Comparison of ENCODE assay signal across 1 cellular context in the genomic region with DNA sequence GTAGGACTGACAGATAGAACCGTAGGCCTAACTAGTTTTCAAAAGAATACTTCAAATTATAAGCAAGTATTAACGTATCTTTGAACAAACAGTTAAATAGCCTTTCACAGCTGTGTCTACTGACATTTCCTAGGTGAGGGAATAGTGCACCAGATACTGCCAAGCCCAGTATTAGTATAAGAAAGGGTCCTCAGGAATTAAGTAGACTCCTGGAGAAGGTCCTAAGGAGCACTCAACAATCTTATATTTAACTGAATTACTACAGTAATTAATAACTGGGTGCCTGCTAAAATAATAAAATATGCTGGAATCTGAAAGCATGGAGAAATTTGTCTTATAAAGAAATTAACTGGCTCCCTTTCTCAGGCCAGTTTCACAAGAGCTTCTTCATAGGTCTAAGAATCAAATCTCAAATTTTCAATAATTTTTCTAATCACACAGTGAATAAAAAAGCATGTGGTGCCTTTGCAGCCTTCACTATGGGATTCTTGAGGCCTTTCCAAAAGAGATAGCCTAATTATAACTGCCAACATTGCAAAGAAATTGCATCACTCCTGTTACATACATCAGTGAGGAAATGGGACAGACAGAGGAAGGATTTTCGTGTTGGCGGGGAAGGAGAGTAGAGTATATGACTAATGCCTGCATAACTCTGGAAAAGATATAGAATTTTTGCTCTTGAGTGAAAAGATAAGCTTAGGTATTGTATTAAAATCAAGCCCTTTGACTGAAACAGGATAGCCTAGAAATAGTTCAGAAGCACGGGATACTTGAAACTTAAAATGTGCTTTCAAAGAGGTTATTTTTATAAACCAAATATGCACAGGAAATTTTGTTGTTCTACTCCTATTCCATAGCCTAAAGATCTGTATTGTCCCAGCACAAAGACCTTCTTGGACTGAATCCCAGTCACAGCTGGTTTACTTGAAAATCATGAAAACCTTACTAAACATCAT.
TF ChIP-seq lines count a peak whose summit lies in the region.

No MANE protein-coding gene starts in this region.

TF ChIP-seq in HEK293, 187 proteins besides CTCF, POLR2A, EP300 and RAD21 (continued from another document):
- TF ChIP-seq HOXC10 (CRISPR knock-in tag; IDR thresholded peaks at IDR 0.05) (no peak), ZNF660 (tag by site-specific recombination; IDR thresholded peaks at IDR 0.05) (peak; percentile 58; the same call in 1 of the 2 replicates), ZNF366 (tag by site-specific recombination; conservative IDR thresholded peaks at IDR 0.05) (peak; percentile 49; the same call in 1 of the 2 replicates), ZSCAN16 (tag by site-specific recombination; IDR thresholded peaks at IDR 0.05) (no peak), KLF16 (tag by site-specific recombination; IDR thresholded peaks at IDR 0.05) (no peak), TCF7L2 (IDR thresholded peaks at IDR 0.05; ENCODE audit: borderline replicate concordance, low read depth, low read length) (no peak), ZNF394 (tag by site-specific recombination; IDR thresholded peaks at IDR 0.05; ENCODE audit: borderline replicate concordance) (no peak), ZBTB17 (tag by site-specific recombination; IDR thresholded peaks at IDR 0.05) (peak; percentile 57), MYNN (tag by site-specific recombination; IDR thresholded peaks at IDR 0.05; ENCODE audit: borderline replicate concordance) (no peak), ZNF48 (tag by site-specific recombination; IDR thresholded peaks at IDR 0.05) (no peak), ZNF202 (tag by site-specific recombination; IDR thresholded peaks at IDR 0.05; ENCODE audit: borderline replicate concordance) (no peak), MEIS1 (CRISPR knock-in tag; IDR thresholded peaks at IDR 0.05; ENCODE audit: borderline replicate concordance) (no peak), ZNF501 (tag by site-specific recombination; IDR thresholded peaks at IDR 0.05) (no peak)
- TF ChIP-seq, protein P1, sequence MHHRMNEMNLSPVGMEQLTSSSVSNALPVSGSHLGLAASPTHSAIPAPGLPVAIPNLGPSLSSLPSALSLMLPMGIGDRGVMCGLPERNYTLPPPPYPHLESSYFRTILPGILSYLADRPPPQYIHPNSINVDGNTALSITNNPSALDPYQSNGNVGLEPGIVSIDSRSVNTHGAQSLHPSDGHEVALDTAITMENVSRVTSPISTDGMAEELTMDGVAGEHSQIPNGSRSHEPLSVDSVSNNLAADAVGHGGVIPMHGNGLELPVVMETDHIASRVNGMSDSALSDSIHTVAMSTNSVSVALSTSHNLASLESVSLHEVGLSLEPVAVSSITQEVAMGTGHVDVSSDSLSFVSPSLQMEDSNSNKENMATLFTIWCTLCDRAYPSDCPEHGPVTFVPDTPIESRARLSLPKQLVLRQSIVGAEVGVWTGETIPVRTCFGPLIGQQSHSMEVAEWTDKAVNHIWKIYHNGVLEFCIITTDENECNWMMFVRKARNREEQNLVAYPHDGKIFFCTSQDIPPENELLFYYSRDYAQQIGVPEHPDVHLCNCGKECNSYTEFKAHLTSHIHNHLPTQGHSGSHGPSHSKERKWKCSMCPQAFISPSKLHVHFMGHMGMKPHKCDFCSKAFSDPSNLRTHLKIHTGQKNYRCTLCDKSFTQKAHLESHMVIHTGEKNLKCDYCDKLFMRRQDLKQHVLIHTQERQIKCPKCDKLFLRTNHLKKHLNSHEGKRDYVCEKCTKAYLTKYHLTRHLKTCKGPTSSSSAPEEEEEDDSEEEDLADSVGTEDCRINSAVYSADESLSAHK (tag by site-specific recombination; IDR thresholded peaks at IDR 0.05): no peak
- TF ChIP-seq, protein P2, sequence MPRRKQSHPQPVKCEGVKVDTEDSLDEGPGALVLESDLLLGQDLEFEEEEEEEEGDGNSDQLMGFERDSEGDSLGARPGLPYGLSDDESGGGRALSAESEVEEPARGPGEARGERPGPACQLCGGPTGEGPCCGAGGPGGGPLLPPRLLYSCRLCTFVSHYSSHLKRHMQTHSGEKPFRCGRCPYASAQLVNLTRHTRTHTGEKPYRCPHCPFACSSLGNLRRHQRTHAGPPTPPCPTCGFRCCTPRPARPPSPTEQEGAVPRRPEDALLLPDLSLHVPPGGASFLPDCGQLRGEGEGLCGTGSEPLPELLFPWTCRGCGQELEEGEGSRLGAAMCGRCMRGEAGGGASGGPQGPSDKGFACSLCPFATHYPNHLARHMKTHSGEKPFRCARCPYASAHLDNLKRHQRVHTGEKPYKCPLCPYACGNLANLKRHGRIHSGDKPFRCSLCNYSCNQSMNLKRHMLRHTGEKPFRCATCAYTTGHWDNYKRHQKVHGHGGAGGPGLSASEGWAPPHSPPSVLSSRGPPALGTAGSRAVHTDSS (tag by site-specific recombination; IDR thresholded peaks at IDR 0.05): no peak
- TF ChIP-seq, protein P3, sequence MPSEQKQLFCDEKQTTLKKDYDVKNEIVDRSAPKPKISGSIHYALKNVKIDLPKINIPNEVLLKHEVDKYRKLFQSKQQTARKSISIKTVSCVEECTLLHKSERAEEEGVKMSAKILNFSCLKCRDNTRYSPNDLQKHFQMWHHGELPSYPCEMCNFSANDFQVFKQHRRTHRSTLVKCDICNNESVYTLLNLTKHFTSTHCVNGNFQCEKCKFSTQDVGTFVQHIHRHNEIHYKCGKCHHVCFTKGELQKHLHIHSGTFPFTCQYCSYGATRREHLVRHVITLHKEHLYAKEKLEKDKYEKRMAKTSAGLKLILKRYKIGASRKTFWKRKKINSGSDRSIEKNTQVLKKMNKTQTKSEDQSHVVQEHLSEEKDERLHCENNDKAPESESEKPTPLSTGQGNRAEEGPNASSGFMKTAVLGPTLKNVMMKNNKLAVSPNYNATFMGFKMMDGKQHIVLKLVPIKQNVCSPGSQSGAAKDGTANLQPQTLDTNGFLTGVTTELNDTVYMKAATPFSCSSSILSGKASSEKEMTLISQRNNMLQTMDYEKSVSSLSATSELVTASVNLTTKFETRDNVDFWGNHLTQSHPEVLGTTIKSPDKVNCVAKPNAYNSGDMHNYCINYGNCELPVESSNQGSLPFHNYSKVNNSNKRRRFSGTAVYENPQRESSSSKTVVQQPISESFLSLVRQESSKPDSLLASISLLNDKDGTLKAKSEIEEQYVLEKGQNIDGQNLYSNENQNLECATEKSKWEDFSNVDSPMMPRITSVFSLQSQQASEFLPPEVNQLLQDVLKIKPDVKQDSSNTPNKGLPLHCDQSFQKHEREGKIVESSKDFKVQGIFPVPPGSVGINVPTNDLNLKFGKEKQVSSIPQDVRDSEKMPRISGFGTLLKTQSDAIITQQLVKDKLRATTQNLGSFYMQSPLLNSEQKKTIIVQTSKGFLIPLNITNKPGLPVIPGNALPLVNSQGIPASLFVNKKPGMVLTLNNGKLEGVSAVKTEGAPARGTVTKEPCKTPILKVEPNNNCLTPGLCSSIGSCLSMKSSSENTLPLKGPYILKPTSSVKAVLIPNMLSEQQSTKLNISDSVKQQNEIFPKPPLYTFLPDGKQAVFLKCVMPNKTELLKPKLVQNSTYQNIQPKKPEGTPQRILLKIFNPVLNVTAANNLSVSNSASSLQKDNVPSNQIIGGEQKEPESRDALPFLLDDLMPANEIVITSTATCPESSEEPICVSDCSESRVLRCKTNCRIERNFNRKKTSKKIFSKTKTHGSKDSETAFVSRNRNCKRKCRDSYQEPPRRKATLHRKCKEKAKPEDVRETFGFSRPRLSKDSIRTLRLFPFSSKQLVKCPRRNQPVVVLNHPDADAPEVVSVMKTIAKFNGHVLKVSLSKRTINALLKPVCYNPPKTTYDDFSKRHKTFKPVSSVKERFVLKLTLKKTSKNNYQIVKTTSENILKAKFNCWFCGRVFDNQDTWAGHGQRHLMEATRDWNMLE (tag by site-specific recombination; conservative IDR thresholded peaks at IDR 0.05; ENCODE audit: low read depth): peak; percentile 64
- TF ChIP-seq, protein P4, sequence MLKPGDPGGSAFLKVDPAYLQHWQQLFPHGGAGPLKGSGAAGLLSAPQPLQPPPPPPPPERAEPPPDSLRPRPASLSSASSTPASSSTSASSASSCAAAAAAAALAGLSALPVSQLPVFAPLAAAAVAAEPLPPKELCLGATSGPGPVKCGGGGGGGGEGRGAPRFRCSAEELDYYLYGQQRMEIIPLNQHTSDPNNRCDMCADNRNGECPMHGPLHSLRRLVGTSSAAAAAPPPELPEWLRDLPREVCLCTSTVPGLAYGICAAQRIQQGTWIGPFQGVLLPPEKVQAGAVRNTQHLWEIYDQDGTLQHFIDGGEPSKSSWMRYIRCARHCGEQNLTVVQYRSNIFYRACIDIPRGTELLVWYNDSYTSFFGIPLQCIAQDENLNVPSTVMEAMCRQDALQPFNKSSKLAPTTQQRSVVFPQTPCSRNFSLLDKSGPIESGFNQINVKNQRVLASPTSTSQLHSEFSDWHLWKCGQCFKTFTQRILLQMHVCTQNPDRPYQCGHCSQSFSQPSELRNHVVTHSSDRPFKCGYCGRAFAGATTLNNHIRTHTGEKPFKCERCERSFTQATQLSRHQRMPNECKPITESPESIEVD (tag by site-specific recombination; IDR thresholded peaks at IDR 0.05): peak; percentile 68
